Comparison of ENCODE assay signal across 11 cellular contexts in genomic region chr7:596071-596818, GRCh38.
"Had no signal": no experiment of that assay in that cellular context is flagged by ENCODE, and none has a peak within 500 bp of the region (broad histone marks: within the 10 kb centered on the region; RNA-seq: fewer than 3 reads in every experiment).

No MANE protein-coding gene starts in this region.

- H3K9ac ChIP-seq: parathyroid adenoma had no signal

- H3K36me3 ChIP-seq: neutrophil, uterus had no signal

- H3K79me2 ChIP-seq: parathyroid adenoma had no signal

- H3K9me3 Mint-ChIP-seq: activated CD4-positive, alpha-beta memory T cell treated with anti-CD3 and anti-CD28 coated beads for 36 hours; activated T-cell treated with anti-CD3 and anti-CD28 coated beads, Interleukin-2, amount 50 U/mL, for 4 hours had no signal

- FAIRE-seq: astrocyte, bronchial epithelial cell had no signal

- H3K27me3 Mint-ChIP-seq: activated CD4-positive, alpha-beta memory T cell treated with anti-CD3 and anti-CD28 coated beads for 36 hours; activated CD4-positive, alpha-beta T cell treated with anti-CD3 and anti-CD28 coated beads for 36 hours; activated CD8-positive, alpha-beta memory T cell treated with anti-CD3 and anti-CD28 coated beads, Interleukin-2, amount 10 ng/mL, durations not matched to agents 7 days and 5 days had no signal

- H3K27ac ChIP-seq: neutrophil, parathyroid adenoma, uterus had no signal

- H3K4me1 ChIP-seq: parathyroid adenoma had no signal

- DNase-seq: activated CD8-positive, alpha-beta memory T cell treated with anti-CD3 and anti-CD28 coated beads, Interleukin-2, amount 10 ng/mL, durations not matched to agents 7 days and 5 days; activated gamma-delta T cell; uterus had no signal

- H3K4me3 Mint-ChIP-seq: activated CD4-positive, alpha-beta memory T cell treated with anti-CD3 and anti-CD28 coated beads for 36 hours; activated CD4-positive, alpha-beta T cell treated with anti-CD3 and anti-CD28 coated beads for 36 hours; activated CD8-positive, alpha-beta memory T cell treated with anti-CD3 and anti-CD28 coated beads, Interleukin-2, amount 10 ng/mL, durations not matched to agents 7 days and 5 days; activated T-cell treated with anti-CD3 and anti-CD28 coated beads, Interleukin-2, amount 50 U/mL, for 4 hours had no signal

- H3K4me3 ChIP-seq: tibial nerve, uterus had no signal

- H3K27ac Mint-ChIP-seq: activated CD8-positive, alpha-beta memory T cell treated with anti-CD3 and anti-CD28 coated beads, Interleukin-2, amount 10 ng/mL, durations not matched to agents 7 days and 5 days had no signal

- H3K9me3 ChIP-seq: neutrophil, uterus had no signal

- H3K27me3 ChIP-seq: tibial nerve, uterus had no signal

- H2AFZ ChIP-seq: parathyroid adenoma had no signal
